ENCODE assay signal across 3 cellular contexts in the genomic region with DNA sequence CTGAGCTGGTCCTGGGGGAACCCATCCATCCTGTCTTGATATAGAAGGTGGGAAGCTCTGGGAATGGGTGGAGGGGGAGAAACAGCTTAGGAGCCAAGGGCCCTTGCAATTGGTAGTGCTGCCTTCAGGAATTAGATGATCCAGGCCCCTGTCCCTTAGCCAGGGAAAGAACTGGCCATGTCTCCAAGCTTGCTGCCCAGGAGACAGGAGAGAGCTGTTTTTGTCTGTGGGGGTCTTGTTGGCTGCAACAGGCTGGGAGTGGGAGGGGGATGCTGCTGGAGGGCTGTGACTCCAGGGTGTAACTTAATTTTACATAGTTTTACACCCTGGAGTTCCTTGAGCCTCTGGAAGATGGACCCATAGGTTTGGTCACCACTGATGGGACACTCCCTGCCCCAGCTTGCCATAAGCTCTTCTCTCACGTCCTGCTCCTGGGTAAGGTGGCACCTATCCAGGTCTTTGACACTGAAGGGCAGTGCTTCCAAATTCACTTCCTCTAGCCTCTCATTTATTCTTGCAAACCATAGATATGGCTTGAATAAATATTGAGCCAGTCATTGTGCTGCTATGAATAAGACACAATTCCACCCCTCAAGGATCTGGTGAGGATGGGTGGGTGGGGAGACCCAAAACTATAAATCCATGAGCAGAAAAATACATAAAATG.
A peak's percentile ranks its signal among the peaks of the same experiment; 100 is the strongest.
TF ChIP-seq lines count a peak whose summit lies in the region.

No MANE protein-coding gene starts in this region.

TF ChIP-seq in A549, 52 proteins besides CTCF, POLR2A, EP300 and RAD21:
- peak; percentile 27; the same call in 1 of the 2 replicates for TF ChIP-seq POLR2AphosphoS2 (conservative IDR thresholded peaks at IDR 0.05; ENCODE audit: low read length)
- no peak for TF ChIP-seq ESRRA (IDR thresholded peaks at IDR 0.05; ENCODE audit: borderline replicate concordance, low read length)
- TF ChIP-seq, protein P1, sequence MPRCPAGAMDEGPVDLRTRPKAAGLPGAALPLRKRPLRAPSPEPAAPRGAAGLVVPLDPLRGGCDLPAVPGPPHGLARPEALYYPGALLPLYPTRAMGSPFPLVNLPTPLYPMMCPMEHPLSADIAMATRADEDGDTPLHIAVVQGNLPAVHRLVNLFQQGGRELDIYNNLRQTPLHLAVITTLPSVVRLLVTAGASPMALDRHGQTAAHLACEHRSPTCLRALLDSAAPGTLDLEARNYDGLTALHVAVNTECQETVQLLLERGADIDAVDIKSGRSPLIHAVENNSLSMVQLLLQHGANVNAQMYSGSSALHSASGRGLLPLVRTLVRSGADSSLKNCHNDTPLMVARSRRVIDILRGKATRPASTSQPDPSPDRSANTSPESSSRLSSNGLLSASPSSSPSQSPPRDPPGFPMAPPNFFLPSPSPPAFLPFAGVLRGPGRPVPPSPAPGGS (IDR thresholded peaks at IDR 0.05): no peak
- TF ChIP-seq, protein P2, sequence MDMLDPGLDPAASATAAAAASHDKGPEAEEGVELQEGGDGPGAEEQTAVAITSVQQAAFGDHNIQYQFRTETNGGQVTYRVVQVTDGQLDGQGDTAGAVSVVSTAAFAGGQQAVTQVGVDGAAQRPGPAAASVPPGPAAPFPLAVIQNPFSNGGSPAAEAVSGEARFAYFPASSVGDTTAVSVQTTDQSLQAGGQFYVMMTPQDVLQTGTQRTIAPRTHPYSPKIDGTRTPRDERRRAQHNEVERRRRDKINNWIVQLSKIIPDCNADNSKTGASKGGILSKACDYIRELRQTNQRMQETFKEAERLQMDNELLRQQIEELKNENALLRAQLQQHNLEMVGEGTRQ (IDR thresholded peaks at IDR 0.05): no peak
- TF ChIP-seq CHD2 (IDR thresholded peaks at IDR 0.05; ENCODE audit: low read length, partially characterized antibody): no peak
TF ChIP-seq in A549: peak in this region for 1.

TF ChIP-seq in IMR-90, 13 proteins besides CTCF, POLR2A, EP300 and RAD21:
- TF ChIP-seq MXI1 (IDR thresholded peaks at IDR 0.05; ENCODE audit: borderline replicate concordance, low read depth, low read length): no peak
- TF ChIP-seq SMC3 (IDR thresholded peaks at IDR 0.05; ENCODE audit: low read depth, low read length): peak; percentile 1; the same call in 1 of the 2 replicates

TF ChIP-seq in GM12878, 131 proteins besides CTCF, POLR2A, EP300 and RAD21:
- TF ChIP-seq BACH1 (IDR thresholded peaks at IDR 0.05; ENCODE audit: borderline replicate concordance) (peak; percentile 14; the same call in 1 of the 2 replicates), POLR2AphosphoS5 (IDR thresholded peaks at IDR 0.05; ENCODE audit: low read length) (no peak)
- TF ChIP-seq, protein P3, sequence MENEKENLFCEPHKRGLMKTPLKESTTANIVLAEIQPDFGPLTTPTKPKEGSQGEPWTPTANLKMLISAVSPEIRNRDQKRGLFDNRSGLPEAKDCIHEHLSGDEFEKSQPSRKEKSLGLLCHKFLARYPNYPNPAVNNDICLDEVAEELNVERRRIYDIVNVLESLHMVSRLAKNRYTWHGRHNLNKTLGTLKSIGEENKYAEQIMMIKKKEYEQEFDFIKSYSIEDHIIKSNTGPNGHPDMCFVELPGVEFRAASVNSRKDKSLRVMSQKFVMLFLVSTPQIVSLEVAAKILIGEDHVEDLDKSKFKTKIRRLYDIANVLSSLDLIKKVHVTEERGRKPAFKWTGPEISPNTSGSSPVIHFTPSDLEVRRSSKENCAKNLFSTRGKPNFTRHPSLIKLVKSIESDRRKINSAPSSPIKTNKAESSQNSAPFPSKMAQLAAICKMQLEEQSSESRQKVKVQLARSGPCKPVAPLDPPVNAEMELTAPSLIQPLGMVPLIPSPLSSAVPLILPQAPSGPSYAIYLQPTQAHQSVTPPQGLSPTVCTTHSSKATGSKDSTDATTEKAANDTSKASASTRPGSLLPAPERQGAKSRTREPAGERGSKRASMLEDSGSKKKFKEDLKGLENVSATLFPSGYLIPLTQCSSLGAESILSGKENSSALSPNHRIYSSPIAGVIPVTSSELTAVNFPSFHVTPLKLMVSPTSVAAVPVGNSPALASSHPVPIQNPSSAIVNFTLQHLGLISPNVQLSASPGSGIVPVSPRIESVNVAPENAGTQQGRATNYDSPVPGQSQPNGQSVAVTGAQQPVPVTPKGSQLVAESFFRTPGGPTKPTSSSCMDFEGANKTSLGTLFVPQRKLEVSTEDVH (IDR thresholded peaks at IDR 0.05; ENCODE audit: low read depth, partially characterized antibody): peak; percentile 35
TF ChIP-seq in GM12878: peak in this region for 2.
